23 cellular contexts compared by ENCODE assay signal in the genomic region with DNA sequence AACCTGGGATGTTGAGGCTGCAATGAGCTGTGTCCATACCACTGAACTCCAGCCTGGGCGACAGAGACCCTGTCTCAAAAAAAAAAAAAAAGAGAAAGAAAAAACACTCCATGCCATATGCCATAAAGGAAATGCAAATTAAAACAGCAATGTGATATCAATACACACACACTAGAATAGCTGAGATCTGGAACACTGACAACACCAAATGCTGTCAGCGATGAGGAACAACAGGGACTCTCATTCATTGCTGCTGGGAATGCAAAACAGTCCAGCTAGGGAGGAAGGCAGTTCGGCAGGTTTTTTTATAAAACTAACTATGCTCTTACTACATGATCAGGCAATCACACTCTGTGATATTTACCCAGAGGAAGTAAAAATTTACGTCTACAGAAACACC. TPM values are rescaled to one million over a fixed set of nuclear protein-coding genes. Genes with fewer than 3 reads are reported as not detected.
A peak's percentile ranks its signal among the peaks of the same experiment; 100 is the strongest.
DNase-seq lines count a peak whose midpoint lies in the region; ATAC-seq and TF ChIP-seq lines count a peak whose summit lies in the region.
"Had no signal": no experiment of that assay in that cellular context is flagged by ENCODE, and none has a peak within 500 bp of the region (broad histone marks: within the 10 kb centered on the region; RNA-seq: fewer than 3 reads in every experiment).

No MANE protein-coding gene starts in this region.

- CTCF ChIA-PET in activated naive CD4-positive, alpha-beta T cell treated with anti-CD3 and anti-CD28 coated beads for 36 hours (lab: Charles Lee): interaction anchor here (0.7 kb wide), 1 partner anchor 265 kb away, joined by 5 read pairs; no protein-coding TSS in a partner anchor

- H3K27me3 Mint-ChIP-seq in mesothelial cell of epicardium (ENCODE audit: low read depth): no peaks in the 10 kb centered on the region
- H3K27me3 Mint-ChIP-seq in natural killer cell treated with Interleukin-12 subunit alpha and Interleukin-12 subunit beta and Interleukin-15 and Interleukin-18, amount 100 ng/mL, for 72 hours: no peaks in the 10 kb centered on the region
- no peaks in the 10 kb centered on the region for H3K27me3 Mint-ChIP-seq in activated naive CD4-positive, alpha-beta T cell treated with anti-CD3 and anti-CD28 coated beads for 36 hours (ENCODE audit: low read depth)
- H3K27me3 Mint-ChIP-seq: stimulated activated memory B cell treated with anti-CD40 and anti-IgM and Interleukin-4, amounts not matched to agents 10 μg/mL and 1 μg/mL and 100 μg/mL, for 72 hours had no signal

- no peak for TF ChIP-seq CTCF in mesothelial cell of epicardium (IDR thresholded peaks at IDR 0.05; ENCODE audit: unreplicated experiment)

- H3K4me3 Mint-ChIP-seq in mesothelial cell of epicardium: no peak overlapping the region
- no peak overlapping the region for H3K4me3 Mint-ChIP-seq in natural killer cell treated with Interleukin-12 subunit alpha and Interleukin-12 subunit beta and Interleukin-15 and Interleukin-18, amount 100 ng/mL, for 72 hours
- H3K4me3 Mint-ChIP-seq in activated naive CD4-positive, alpha-beta T cell treated with anti-CD3 and anti-CD28 coated beads for 36 hours: no peak overlapping the region
- H3K4me3 Mint-ChIP-seq: activated CD8-positive, alpha-beta T cell treated with anti-CD3 and anti-CD28 coated beads, Interleukin-2, amount 10 ng/mL, durations not matched to agents 7 days and 5 days; naive thymus-derived CD4-positive, alpha-beta T cell; stimulated activated memory B cell treated with anti-CD40 and anti-IgM and Interleukin-4, amounts not matched to agents 10 μg/mL and 1 μg/mL and 100 μg/mL, for 72 hours had no signal

- H3K36me3 Mint-ChIP-seq in mesothelial cell of epicardium: no peaks in the 10 kb centered on the region
- H3K36me3 Mint-ChIP-seq in natural killer cell treated with Interleukin-12 subunit alpha and Interleukin-12 subunit beta and Interleukin-15 and Interleukin-18, amount 100 ng/mL, for 72 hours: no peaks in the 10 kb centered on the region
- no peaks in the 10 kb centered on the region for H3K36me3 Mint-ChIP-seq in activated naive CD4-positive, alpha-beta T cell treated with anti-CD3 and anti-CD28 coated beads for 36 hours (ENCODE audit: low read depth)
- H3K36me3 Mint-ChIP-seq: naive thymus-derived CD4-positive, alpha-beta T cell; stimulated activated memory B cell treated with anti-CD40 and anti-IgM and Interleukin-4, amounts not matched to agents 10 μg/mL and 1 μg/mL and 100 μg/mL, for 72 hours had no signal

- intact Hi-C loops in activated naive CD4-positive, alpha-beta T cell treated with anti-CD3 and anti-CD28 coated beads for 36 hours (cut with micrococcal nuclease): loop anchor here (10.0 kb wide), 2 partner anchors 465 to 745 kb away; partner anchors contain the start of genes ATP6V0A2 and RILPL2

- peak overlapping the region; percentile 21 for H3K27ac Mint-ChIP-seq in mesothelial cell of epicardium
- H3K27ac Mint-ChIP-seq in natural killer cell treated with Interleukin-12 subunit alpha and Interleukin-12 subunit beta and Interleukin-15 and Interleukin-18, amount 100 ng/mL, for 72 hours: no peak overlapping the region
- H3K27ac Mint-ChIP-seq in activated naive CD4-positive, alpha-beta T cell treated with anti-CD3 and anti-CD28 coated beads for 36 hours: no peak overlapping the region
- H3K27ac Mint-ChIP-seq: activated CD8-positive, alpha-beta T cell treated with anti-CD3 and anti-CD28 coated beads, Interleukin-2, amount 10 ng/mL, durations not matched to agents 7 days and 5 days; naive thymus-derived CD4-positive, alpha-beta T cell; stimulated activated memory B cell treated with anti-CD40 and anti-IgM and Interleukin-4, amounts not matched to agents 10 μg/mL and 1 μg/mL and 100 μg/mL, for 72 hours had no signal

- peak; percentile 82 for DNase-seq in Ammon's horn (ENCODE audit: low spot score)
- DNase-seq in NCI-H2029 (lab: John Stamatoyannopoulos, UW): peak; percentile 41
- DNase-seq in SK-N-DZ (ENCODE audit: low spot score): peak; percentile 57
- DNase-seq in mesothelial cell of epicardium (ENCODE audit: low spot score in 2 of 2, unreplicated experiment in 2 of 2): no peak
- DNase-seq in natural killer cell treated with Interleukin-12 subunit alpha and Interleukin-12 subunit beta and Interleukin-15 and Interleukin-18, amount 100 ng/mL, for 72 hours (ENCODE audit: low spot score): no peak
- no peak for DNase-seq in activated naive CD4-positive, alpha-beta T cell treated with anti-CD3 and anti-CD28 coated beads for 36 hours
- DNase-seq: activated CD8-positive, alpha-beta T cell treated with anti-CD3 and anti-CD28 coated beads, Interleukin-2, amount 10 ng/mL, durations not matched to agents 7 days and 5 days; activated effector memory CD4-positive, alpha-beta T cell treated with anti-CD3 and anti-CD28 coated beads, Interleukin-2, amount 50 U/mL, for 16 hours; BE2C; body of pancreas; effector CD8-positive, alpha-beta T cell; mesendoderm; naive thymus-derived CD4-positive, alpha-beta T cell; NCI-H226; right cardiac atrium; SHP77 treated with DMSO at 0.1 percent for 48 hours; stimulated activated CD4-positive, alpha-beta T cell treated with anti-CD3 and anti-CD28 coated beads, Interleukin-4, amount 100 ng/mL, for 1 hour; uterus had no signal

- ATAC-seq in natural killer cell treated with Interleukin-12 subunit alpha and Interleukin-12 subunit beta and Interleukin-15 and Interleukin-18, amount 100 ng/mL, for 72 hours: no peak
- ATAC-seq in GM21723 (IDR thresholded peaks at IDR 0.05; ENCODE audit: unreplicated experiment): no peak
- no peak for ATAC-seq in GM19455 (IDR thresholded peaks at IDR 0.05; ENCODE audit: unreplicated experiment)
- ATAC-seq: activated CD8-positive, alpha-beta T cell treated with anti-CD3 and anti-CD28 coated beads, Interleukin-2, amount 10 ng/mL, durations not matched to agents 7 days and 5 days; body of pancreas; HepG2; naive thymus-derived CD4-positive, alpha-beta T cell; Panc1; right cardiac atrium; stimulated activated memory B cell treated with anti-CD40 and anti-IgM and Interleukin-4, amounts not matched to agents 10 μg/mL and 1 μg/mL and 100 μg/mL, for 72 hours had no signal

- H3K4me1 Mint-ChIP-seq in mesothelial cell of epicardium: peaks cover 14% of the 10 kb centered on the region
- H3K4me1 Mint-ChIP-seq in natural killer cell treated with Interleukin-12 subunit alpha and Interleukin-12 subunit beta and Interleukin-15 and Interleukin-18, amount 100 ng/mL, for 72 hours (ENCODE audit: low read depth in 2 of 2): peaks cover 8 to 11% of the 10 kb centered on the region in 2 donors
- H3K4me1 Mint-ChIP-seq in activated naive CD4-positive, alpha-beta T cell treated with anti-CD3 and anti-CD28 coated beads for 36 hours (ENCODE audit: low read depth): peaks cover 13% of the 10 kb centered on the region

- H3K9me3 Mint-ChIP-seq in mesothelial cell of epicardium: no peaks in the 10 kb centered on the region
- H3K9me3 Mint-ChIP-seq in natural killer cell treated with Interleukin-12 subunit alpha and Interleukin-12 subunit beta and Interleukin-15 and Interleukin-18, amount 100 ng/mL, for 72 hours: no peaks in the 10 kb centered on the region
- H3K9me3 Mint-ChIP-seq in activated naive CD4-positive, alpha-beta T cell treated with anti-CD3 and anti-CD28 coated beads for 36 hours: no peaks in the 10 kb centered on the region
- H3K9me3 Mint-ChIP-seq: stimulated activated memory B cell treated with anti-CD40 and anti-IgM and Interleukin-4, amounts not matched to agents 10 μg/mL and 1 μg/mL and 100 μg/mL, for 72 hours had no signal

RNA-seq across cellular contexts. Expression of gene ABCB9, which starts 3.4 kb away (rescaled TPM):
- polyA plus RNA-seq in SK-N-DZ (2014; cell fraction: cytosol; rRNA removed): 7.0 and 8.9 TPM in 2 replicates
- 10.2 and 16.0 TPM in 2 replicates for polyA plus RNA-seq in SK-N-DZ (2014; cell fraction: nucleus; rRNA removed)
- total RNA-seq in mesothelial cell of epicardium: 14.9 to 16.7 TPM (median 16.1 TPM) in 3 replicates
- total RNA-seq in natural killer cell treated with Interleukin-12 subunit alpha and Interleukin-12 subunit beta and Interleukin-15 and Interleukin-18, amount 100 ng/mL, for 72 hours: 1 to 10 TPM; 4.5 to 6.3 TPM
- 1 to 10 TPM; 5.1 to 5.9 TPM for total RNA-seq in activated naive CD4-positive, alpha-beta T cell treated with anti-CD3 and anti-CD28 coated beads for 36 hours

RNA-seq across cellular contexts. Expression of gene OGFOD2, which starts 5.4 kb away (rescaled TPM):
- 27.5 and 33.9 TPM in 2 replicates for polyA plus RNA-seq in SK-N-DZ (2014; cell fraction: cytosol; rRNA removed)
- polyA plus RNA-seq in SK-N-DZ (2014; cell fraction: nucleus; rRNA removed): 77.4 and 108 TPM in 2 replicates
- 13.8 to 15.0 TPM (median 14.9 TPM) in 3 replicates for total RNA-seq in mesothelial cell of epicardium
- total RNA-seq in natural killer cell treated with Interleukin-12 subunit alpha and Interleukin-12 subunit beta and Interleukin-15 and Interleukin-18, amount 100 ng/mL, for 72 hours: 10 to 100 TPM; 19.1 to 36.8 TPM
- total RNA-seq in activated naive CD4-positive, alpha-beta T cell treated with anti-CD3 and anti-CD28 coated beads for 36 hours: 10 to 100 TPM; 26.8 to 27.7 TPM

RNA-seq across cellular contexts. Expression of gene ARL6IP4, which starts 10.8 kb away (rescaled TPM):
- 290 and 383 TPM in 2 replicates for polyA plus RNA-seq in SK-N-DZ (2014; cell fraction: cytosol; rRNA removed)
- polyA plus RNA-seq in SK-N-DZ (2014; cell fraction: nucleus; rRNA removed): 441 and 504 TPM in 2 replicates
- 120 to 133 TPM (median 122 TPM) in 3 replicates for total RNA-seq in mesothelial cell of epicardium
- 100 to 1,000 TPM; 146 to 212 TPM for total RNA-seq in natural killer cell treated with Interleukin-12 subunit alpha and Interleukin-12 subunit beta and Interleukin-15 and Interleukin-18, amount 100 ng/mL, for 72 hours
- total RNA-seq in activated naive CD4-positive, alpha-beta T cell treated with anti-CD3 and anti-CD28 coated beads for 36 hours: 100 to 1,000 TPM; 159 to 177 TPM

Comparison
In these comparisons a context has a peak if more than half of its experiments do, and no peak if none do; other contexts are left out.
1. DNase-seq: peak in Ammon's horn (single experiment), NCI-H2029 (single experiment) and SK-N-DZ (single experiment); none in mesothelial cell of epicardium (0 of 2), natural killer cell treated with Interleukin-12 subunit alpha and Interleukin-12 subunit beta and Interleukin-15 and Interleukin-18, amount 100 ng/mL, for 72 hours (single experiment) and activated naive CD4-positive, alpha-beta T cell treated with anti-CD3 and anti-CD28 coated beads for 36 hours (single experiment).